11 cellular contexts compared by ENCODE assay signal in genomic region chr11:125167292-125167953, GRCh38. TPM values are rescaled to one million over a fixed set of nuclear protein-coding genes. Genes with fewer than 3 reads are reported as not detected.
A peak's percentile ranks its signal among the peaks of the same experiment; 100 is the strongest.
DNase-seq lines count a peak whose midpoint lies in the region; ATAC-seq, FAIRE-seq and TF ChIP-seq lines count a peak whose summit lies in the region.
"Had no signal": no experiment of that assay in that cellular context is flagged by ENCODE, and none has a peak within 500 bp of the region (broad histone marks: within the 10 kb centered on the region; RNA-seq: fewer than 3 reads in every experiment).

No MANE protein-coding gene starts in this region.

- DNase-seq in AG04450 (ENCODE audit: low read depth, low spot score) (no peak), astrocyte of the cerebellum (ENCODE audit: low read depth) (no peak), right cardiac atrium (peak; percentile 68 to 87 (median 86)), pancreas (peak; percentile 40 to 85 (median 68)), SW480 (ENCODE audit: low spot score) (no peak)
- DNase-seq in activated naive CD4-positive, alpha-beta T cell treated with anti-CD3 and anti-CD28 coated beads, Interleukin-2, amount 50 U/mL, for 16 hours: no peak
- no peak for DNase-seq in central memory CD4-positive, alpha-beta T cell
- DNase-seq: MM.1S, PC-9 had no signal

- H3K27ac ChIP-seq in AG04450 (ENCODE audit: low read depth, low read length): peak overlapping the region; percentile 75
- peak overlapping the region; percentile 61 for H3K27ac ChIP-seq in right cardiac atrium (ENCODE audit: low read length)
- H3K27ac ChIP-seq in pancreas: peak overlapping the region; percentile 77 to 85 (median 81)
- H3K27ac ChIP-seq: PC-9 had no signal

- H3K9me3 ChIP-seq in AG04450 (ENCODE audit: control insufficient read depth, insufficient read depth, low read length) (no peaks in the 10 kb centered on the region; the same call in 1 of the 2 replicates), right cardiac atrium (ENCODE audit: control insufficient read depth, low read length) (no peaks in the 10 kb centered on the region), pancreas (no peaks in the 10 kb centered on the region)

- TF ChIP-seq CTCF in AG04450 (IDR thresholded peaks at IDR 0.05; ENCODE audit: low read depth, low read length) (no peak), astrocyte of the cerebellum (IDR thresholded peaks at IDR 0.05; ENCODE audit: low read depth, low read length, missing control alignments) (no peak), pancreas (IDR thresholded peaks at IDR 0.05) (no peak)

- peaks cover 11% of the 10 kb centered on the region for H3K27me3 ChIP-seq in AG04450 (ENCODE audit: control insufficient read depth, insufficient read depth, low read length)
- no peaks in the 10 kb centered on the region for H3K27me3 ChIP-seq in right cardiac atrium (ENCODE audit: control insufficient read depth, insufficient read depth)
- no peaks in the 10 kb centered on the region for H3K27me3 ChIP-seq in pancreas

- POLR2A ChIA-PET in AG04450 (lab: Yijun Ruan, JAX): interaction anchor here (1.5 to 2.1 kb wide), 2 partner anchors 96 to 197 kb away, joined by 3 to 11 read pairs; no protein-coding TSS in a partner anchor

- H3K4me1 ChIP-seq in right cardiac atrium (ENCODE audit: control insufficient read depth, insufficient read depth, low read length) (peaks cover 7% of the 10 kb centered on the region), pancreas (peaks cover 35 to 52% (median 44%) of the 10 kb centered on the region in 3 donors)

- 31% methylated on average over 28 of the region's 28 CpGs for WGBS in right cardiac atrium
- WGBS in pancreas, 2 donors: 11 to 21% methylated on average over 28 of the region's 28 CpGs

- FAIRE-seq in pancreas (lab: Jason Lieb, UNC): no peak

- in situ Hi-C loops in astrocyte of the cerebellum (cut with HindIII; ENCODE audit: low sequenced_read_pairs): loop anchor here (5.0 kb wide), 1 partner anchor 90 kb away; no protein-coding TSS in a partner anchor

- ATAC-seq in right cardiac atrium (peak in 1 of 2 donors; percentile 4), pancreas (peak; percentile 3 to 35 (median 24)), GM21825 (IDR thresholded peaks at IDR 0.05; ENCODE audit: unreplicated experiment) (no peak)

- H3K4me3 ChIP-seq in AG04450 (ENCODE audit: low read depth, low read length): peak overlapping the region; percentile 72
- H3K4me3 ChIP-seq in astrocyte of the cerebellum (ENCODE audit: low read depth, low read length): peak overlapping the region; percentile 64
- peak overlapping the region; percentile 72 for H3K4me3 ChIP-seq in right cardiac atrium (ENCODE audit: low read length)
- H3K4me3 ChIP-seq in pancreas: peak overlapping the region in 3 of 4 donors; percentile 55 to 72 (median 64)
- H3K4me3 ChIP-seq: PC-9 had no signal

- H3K36me3 ChIP-seq in pancreas: no peaks in the 10 kb centered on the region

- CTCF ChIA-PET in AG04450 (lab: Charles Lee): interaction anchor here (0.5 to 10.2 kb wide), 5 partner anchors 23 to 331 kb away, joined by 3 to 164 read pairs (median 4); no protein-coding TSS in a partner anchor

- intact Hi-C loops in right cardiac atrium (cut with DNase I): loop anchor here in 3 of 4 donors (2.0 to 10.0 kb wide), 4 partner anchors 55 to 237 kb away; no protein-coding TSS in a partner anchor
- intact Hi-C loops in pancreas (cut with DNase I): loop anchor here in 1 of 3 donors (5.0 kb wide), 1 partner anchor 180 kb away; no protein-coding TSS in a partner anchor

RNA-seq across cellular contexts. Expression of gene PKNOX2, which starts 2.9 kb away (rescaled TPM):
- polyA plus RNA-seq in AG04450 (2011; rRNA removed): 3.0 and 3.6 TPM in 2 replicates
- polyA minus RNA-seq in AG04450 (2011; rRNA and poly(A)+ RNA removed): 2.6 and 3.5 TPM in 2 replicates
- total RNA-seq in right cardiac atrium: 10 to 100 TPM; 12.5 to 20.2 (median 18.8) TPM
- polyA plus RNA-seq in right cardiac atrium: 8.1 TPM
- total RNA-seq in pancreas: 1 to 10 TPM; 4.3 to 8.1 (median 5.9) TPM
- polyA plus RNA-seq in pancreas: 1 to 10 TPM; 3.4 to 6.4 TPM
- total RNA-seq: activated CD4-positive, alpha-beta memory T cell treated with anti-CD3 and anti-CD28 coated beads for 36 hours; PC-9 had no signal

RNA-seq across cellular contexts. Expression of gene TMEM218, which starts 56.0 kb away (rescaled TPM):
- polyA plus RNA-seq in AG04450 (2011; rRNA removed): 28.4 and 29.9 TPM in 2 replicates
- polyA minus RNA-seq in AG04450 (2011; rRNA and poly(A)+ RNA removed): 12.0 and 13.2 TPM in 2 replicates
- 10 to 100 TPM; 11.1 to 13.2 (median 11.7) TPM for total RNA-seq in right cardiac atrium
- polyA plus RNA-seq in right cardiac atrium: 14.1 TPM
- total RNA-seq in pancreas: 10 to 100 TPM in 2 of 6 donors, 1 to 10 TPM in 4; 5.6 to 13.2 (median 9.9) TPM
- polyA plus RNA-seq in pancreas: 10 to 100 TPM; 11.4 to 27.1 TPM

Comparison
In these comparisons a context has a peak if more than half of its experiments do, and no peak if none do; other contexts are left out.
1. DNase-seq: peak in right cardiac atrium (3 of 3) and pancreas (6 of 6); none in AG04450 (single experiment), astrocyte of the cerebellum (single experiment), activated naive CD4-positive, alpha-beta T cell treated with anti-CD3 and anti-CD28 coated beads, Interleukin-2, amount 50 U/mL, for 16 hours (single experiment), SW480 (single experiment) and central memory CD4-positive, alpha-beta T cell (single experiment).
2. Peak in every context shown above with its lines, with median percentiles within 50 percentile points of each other: H3K27ac ChIP-seq and H3K4me3 ChIP-seq.